20 cellular contexts compared by ENCODE assay signal in genomic region chr5:111127453-111128195, GRCh38. TPM values are rescaled to one million over a fixed set of nuclear protein-coding genes. Genes with fewer than 3 reads are reported as not detected.
DNase-seq lines count a peak whose midpoint lies in the region; ATAC-seq, FAIRE-seq and TF ChIP-seq lines count a peak whose summit lies in the region.
"Had no signal": no experiment of that assay in that cellular context is flagged by ENCODE, and none has a peak within 500 bp of the region (broad histone marks: within the 10 kb centered on the region; RNA-seq: fewer than 3 reads in every experiment).

No MANE protein-coding gene starts in this region.

- H3K4me3 ChIP-seq in HUES64 (ENCODE audit: low read length) (peak overlapping the region; percentile 22; the same call in 1 of the 2 replicates), GM12878 (no peak overlapping the region), lower lobe of right lung (no peak overlapping the region), gastroesophageal sphincter (no peak overlapping the region)
- H3K4me3 ChIP-seq: colonic mucosa, sigmoid colon, upper lobe of left lung had no signal

- H3K36me3 Mint-ChIP-seq in osteocyte (ENCODE audit: unreplicated experiment) = peaks cover 29% of the 10 kb centered on the region

- no peaks in the 10 kb centered on the region for H3K27me3 Mint-ChIP-seq in osteocyte (ENCODE audit: unreplicated experiment)
- H3K27me3 Mint-ChIP-seq: stimulated activated naive CD8-positive, alpha-beta T cell treated with anti-CD3 and anti-CD28 coated beads, Interleukin-15, Interleukin-2, amounts not matched to agents 100 ng/mL and 50 ng/mL, for 24 hours had no signal

- TSS peak; percentile 21 for BruUV-seq in GM12878 (replicated peaks; lab: Mats Ljungman, UMichigan)

- H4K20me1 ChIP-seq in GM12878 (ENCODE audit: control insufficient read depth, insufficient read depth) = no peaks in the 10 kb centered on the region

- peaks cover 60% of the 10 kb centered on the region for H3K36me3 ChIP-seq in HUES64 (ENCODE audit: insufficient read depth, low read length)
- peaks cover 0 to 7% of the 10 kb centered on the region in 2 experiments; a peak in 3 of 4 replicates for H3K36me3 ChIP-seq in GM12878 (ENCODE audit: control insufficient read depth in 2 of 2, insufficient read depth in 2 of 2, low read length in 1 of 2)
- H3K36me3 ChIP-seq in lower lobe of right lung = peaks cover 67% of the 10 kb centered on the region
- peaks cover 0 to 54% of the 10 kb centered on the region in 2 donors for H3K36me3 ChIP-seq in gastroesophageal sphincter
- H3K36me3 ChIP-seq: colonic mucosa had no signal

- no peak overlapping the region for H3K27ac Mint-ChIP-seq in osteocyte (ENCODE audit: unreplicated experiment)
- H3K27ac Mint-ChIP-seq: stimulated activated naive CD8-positive, alpha-beta T cell treated with anti-CD3 and anti-CD28 coated beads, Interleukin-15, Interleukin-2, amounts not matched to agents 100 ng/mL and 50 ng/mL, for 24 hours had no signal

- TF ChIP-seq POLR2A in GM12878 (IDR thresholded peaks at IDR 0.05; ENCODE audit: low read depth, low read length) (no peak), gastroesophageal sphincter (IDR thresholded peaks at IDR 0.05) (no peak)

- 52% methylated on average over 2 of the region's 3 CpGs for WGBS in HUES64
- WGBS in GM12878 (ENCODE audit: insufficient coverage, insufficient replicate concordance, low lambda C conversion rate, missing lambda C conversion rate) = 97% methylated on average over 3 of the region's 3 CpGs
- 77 to 94% methylated on average over 2 to 3 of the region's 3 CpGs for WGBS in gastroesophageal sphincter (ENCODE audit: low coverage in 1 of 2), 2 donors

- H3K27ac ChIP-seq in HUES64 (ENCODE audit: low read depth, low read length) (peak overlapping the region; percentile 52), GM12878 (ENCODE audit: control insufficient read depth, insufficient read depth) (no peak overlapping the region), lower lobe of right lung (no peak overlapping the region), gastroesophageal sphincter (no peak overlapping the region)
- H3K27ac ChIP-seq: colonic mucosa, sigmoid colon, upper lobe of left lung had no signal

- H3K4me3 Mint-ChIP-seq in osteocyte (ENCODE audit: unreplicated experiment) = no peak overlapping the region
- H3K4me3 Mint-ChIP-seq: stimulated activated naive CD8-positive, alpha-beta T cell treated with anti-CD3 and anti-CD28 coated beads, Interleukin-15, Interleukin-2, amounts not matched to agents 100 ng/mL and 50 ng/mL, for 24 hours had no signal

- intact Hi-C loops in GM12878 (cut with micrococcal nuclease; ENCODE audit: unreplicated experiment) (no loop called here), lower lobe of right lung (cut with DNase I) (no loop called here)

- no peaks in the 10 kb centered on the region for H3K79me2 ChIP-seq in GM12878 (ENCODE audit: control insufficient read depth, insufficient read depth, low read length)

- RAD21 ChIA-PET in GM12878 (lab: Charles Lee; ENCODE audit: unreplicated experiment) = no interaction called here

- no peak for TF ChIP-seq RAD21 in GM12878 (IDR thresholded peaks at IDR 0.05; ENCODE audit: insufficient read depth, low read depth, low read length)

- no peaks in the 10 kb centered on the region for H3K27me3 ChIP-seq in HUES64 (ENCODE audit: insufficient read depth, low read length)
- no peaks in the 10 kb centered on the region for H3K27me3 ChIP-seq in GM12878 (replicated peaks in 1 of 2; ENCODE audit: control insufficient read depth in 2 of 2, insufficient read depth in 2 of 2, low read length in 1 of 2)
- H3K27me3 ChIP-seq in lower lobe of right lung (ENCODE audit: low read depth) = no peaks in the 10 kb centered on the region
- no peaks in the 10 kb centered on the region for H3K27me3 ChIP-seq in gastroesophageal sphincter
- H3K27me3 ChIP-seq: colonic mucosa, sigmoid colon, upper lobe of left lung had no signal

- FAIRE-seq in GM12878 (lab: Jason Lieb, UNC) = no peak
- FAIRE-seq: astrocyte had no signal

- CTCF ChIA-PET in GM12878 (lab: Yijun Ruan, JAX) = no interaction called here

- no peak for TF ChIP-seq CTCF in GM12878 (IDR thresholded peaks at IDR 0.05 in 2 of 3, conservative IDR thresholded peaks at IDR 0.05 in 1 of 3; ENCODE audit: control insufficient read depth in 2 of 3, extremely low read depth in 1 of 3, insufficient read depth in 1 of 3, low read depth in 3 of 3, low read length in 3 of 3)
- TF ChIP-seq CTCF in lower lobe of right lung (IDR thresholded peaks at IDR 0.05) = no peak
- TF ChIP-seq CTCF in osteocyte (IDR thresholded peaks at IDR 0.05) = no peak
- no peak for TF ChIP-seq CTCF in gastroesophageal sphincter (IDR thresholded peaks at IDR 0.05)

- in situ Hi-C loops in Caki2 (cut with HindIII; ENCODE audit: low pct_unique_long_range_greater_than_20kb, low sequenced_read_pairs) (no loop called here), GM12878 (cut with MboI) (no loop called here)

- no peaks in the 10 kb centered on the region for H3K4me1 Mint-ChIP-seq in osteocyte (ENCODE audit: unreplicated experiment)

- no peak overlapping the region for H3K4me2 ChIP-seq in GM12878 (ENCODE audit: control insufficient read depth, insufficient read depth)

- H3K9me3 ChIP-seq in HUES64 (ENCODE audit: insufficient read depth, low read depth, low read length) (no peaks in the 10 kb centered on the region), GM12878 (replicated peaks; ENCODE audit: control insufficient read depth, insufficient read depth, low read length) (no peaks in the 10 kb centered on the region), lower lobe of right lung (no peaks in the 10 kb centered on the region), gastroesophageal sphincter (no peaks in the 10 kb centered on the region)
- H3K9me3 ChIP-seq: colonic mucosa, sigmoid colon, upper lobe of left lung had no signal

- H3K4me1 ChIP-seq in HUES64 (ENCODE audit: insufficient read depth, low read length) = peaks cover 68% of the 10 kb centered on the region
- no peaks in the 10 kb centered on the region for H3K4me1 ChIP-seq in GM12878 (ENCODE audit: control insufficient read depth, insufficient read depth, low read length)
- no peaks in the 10 kb centered on the region for H3K4me1 ChIP-seq in lower lobe of right lung
- no peaks in the 10 kb centered on the region for H3K4me1 ChIP-seq in gastroesophageal sphincter
- H3K4me1 ChIP-seq: colonic mucosa, sigmoid colon, upper lobe of left lung had no signal

- SMC1A ChIA-PET in GM12878 (lab: Charles Lee; ENCODE audit: uncharacterized antibody, unreplicated experiment) = no interaction called here

- H3K9me3 Mint-ChIP-seq in osteocyte (ENCODE audit: unreplicated experiment) = no peaks in the 10 kb centered on the region
- H3K9me3 Mint-ChIP-seq: stimulated activated naive CD8-positive, alpha-beta T cell treated with anti-CD3 and anti-CD28 coated beads, Interleukin-15, Interleukin-2, amounts not matched to agents 100 ng/mL and 50 ng/mL, for 24 hours had no signal

- no peak for TF ChIP-seq EP300 in GM12878 (IDR thresholded peaks at IDR 0.05; ENCODE audit: borderline replicate concordance in 1 of 2, control insufficient read depth in 1 of 2, low read depth in 2 of 2, low read length in 2 of 2)
- no peak for TF ChIP-seq EP300 in gastroesophageal sphincter (IDR thresholded peaks at IDR 0.05)

- ATAC-seq in GM12878 = no peak
- no peak for ATAC-seq in lower lobe of right lung
- no peak for ATAC-seq in gastroesophageal sphincter

- DNase-seq in Caki2 (ENCODE audit: low read depth) (peak; percentile 4), GM12878 (ENCODE audit: low read depth, low spot score) (no peak), iris pigment epithelial cell (ENCODE audit: low read depth) (peak; percentile 48), lower lobe of right lung (no peak), osteocyte (ENCODE audit: extremely low spot score, unreplicated experiment) (no peak)
- DNase-seq in activated CD8-positive, alpha-beta memory T cell treated with anti-CD3 and anti-CD28 coated beads, Interleukin-2, amount 50 U/mL, for 4 hours = no peak
- DNase-seq: activated CD4-positive, alpha-beta T cell treated with anti-CD3 and anti-CD28 coated beads, Interleukin-2, amount 50 U/mL, for 4 hours; activated naive CD4-positive, alpha-beta T cell treated with Interleukin-2 at 50 U/mL for 16 hours; activated T-cell treated with anti-CD3 and anti-CD28 coated beads for 4 hours; colonic mucosa; foreskin melanocyte; H7; NCI-H1092 treated with DMSO at 0.1 percent for 48 hours; sigmoid colon; stimulated activated CD4-positive, alpha-beta T cell treated with anti-CD3 and anti-CD28 coated beads, Interleukin-1b, Interleukin-23, amount 100 ng/mL, for 48 hours; upper lobe of left lung had no signal

- H2AFZ ChIP-seq in GM12878 (ENCODE audit: control insufficient read depth, low read depth, low read length) = no peak overlapping the region

- H3K9ac ChIP-seq in HUES64 (ENCODE audit: low read depth, low read length) = peak overlapping the region; percentile 59; the same call in 1 of the 2 replicates
- no peak overlapping the region for H3K9ac ChIP-seq in GM12878 (ENCODE audit: control insufficient read depth, insufficient read depth, low read length)

- POLR2A ChIA-PET in GM12878 (lab: Charles Lee) = no interaction called here

RNA-seq across cellular contexts. Expression of gene WDR36, which starts 35.5 kb away (rescaled TPM):
- total RNA-seq in Caki2 (2014; rRNA removed; shearing (Covaris generic); ENCODE audit: low replicate concordance) = 29.2 and 33.2 TPM in 2 replicates
- 19.5 TPM for polyA plus RNA-seq in HUES64 (2013, experiment 1 of 2)
- polyA plus RNA-seq in HUES64 (2013, experiment 2 of 2) = 17.8 TPM
- total RNA-seq in GM12878 (2013; cell fraction: nucleolus; rRNA removed) = 107 and 108 TPM in 2 replicates
- total RNA-seq in GM12878 (2014; rRNA removed) = 53.8 and 60.1 TPM in 2 replicates
- 46.4 and 48.2 TPM in 2 replicates for total RNA-seq in GM12878 (2014; rRNA removed; fragmentation: Illumina TruSeq; extraction: Trizol)
- total RNA-seq in GM12878 (2021) = 45.9 and 49.5 TPM in 2 replicates
- polyA plus RNA-seq in GM12878 (2011; ENCODE audit: low read depth) = 11.0 TPM
- 58.8 and 82.1 TPM in 2 replicates for polyA plus RNA-seq in GM12878 (2011; rRNA removed)
- polyA plus RNA-seq in GM12878 (2011; cell fraction: cytosol; rRNA removed) = 20.8 and 21.3 TPM in 2 replicates
- 46.9 and 48.9 TPM in 2 replicates for polyA plus RNA-seq in GM12878 (2011; cell fraction: nucleus; rRNA removed)
- polyA plus RNA-seq in GM12878 (2012) = 12.0 and 17.6 TPM in 2 replicates
- polyA plus RNA-seq in GM12878 (2014; fragmentation: Illumina TruSeq; extraction: Trizol) = 36.5 and 37.5 TPM in 2 replicates
- polyA plus RNA-seq in GM12878 (2014; fragmentation: Nextera tagmentation; extraction: Ambion mirVana) = 10 to 100 TPM; 13.3 to 22.5 TPM
- 25.5 and 26.2 TPM in 2 replicates for polyA plus RNA-seq in GM12878 (2014; rRNA removed)
- polyA plus RNA-seq in GM12878 (2016; fragmentation: Nextera tagmentation; extraction: Ambion mirVana) = 10 to 100 TPM; 55.0 to 61.8 TPM
- 69.2 and 87.6 TPM in 2 replicates for polyA minus RNA-seq in GM12878 (2011; rRNA and poly(A)+ RNA removed)
- polyA minus RNA-seq in GM12878 (2011; cell fraction: cytosol; rRNA and poly(A)+ RNA removed) = 24.9 and 34.3 TPM in 2 replicates
- 80.3 and 130 TPM in 2 replicates for polyA minus RNA-seq in GM12878 (2011; cell fraction: nucleus; rRNA and poly(A)+ RNA removed)
- 27.7 TPM for total RNA-seq in lower lobe of right lung
- total RNA-seq in osteocyte = 18.4 and 23.5 TPM in 2 replicates
- 10 to 100 TPM; 18.7 to 30.7 (median 25.0) TPM for total RNA-seq in gastroesophageal sphincter

RNA-seq across cellular contexts. Expression of gene TSLP, which starts 56.1 kb away (rescaled TPM):
- not detected in 2 replicates for total RNA-seq in Caki2 (2014; rRNA removed; shearing (Covaris generic); ENCODE audit: low replicate concordance)
- 0.45 TPM for polyA plus RNA-seq in HUES64 (2013, experiment 1 of 2)
- polyA plus RNA-seq in HUES64 (2013, experiment 2 of 2) = 0.44 TPM
- total RNA-seq in GM12878 (2013; cell fraction: nucleolus; rRNA removed) = not detected in 2 replicates
- total RNA-seq in GM12878 (2014; rRNA removed) (not detected in 2 replicates), GM12878 (2014; rRNA removed; fragmentation: Illumina TruSeq; extraction: Trizol) (not detected in 2 replicates), GM12878 (2021) (not detected in 2 replicates), lower lobe of right lung (1.3 TPM), osteocyte (not detected in 2 replicates), gastroesophageal sphincter (1 to 10 TPM in 3 of 4 donors, under 1 TPM in 1; 0.96 to 3.6 (median 1.7) TPM)
- polyA plus RNA-seq in GM12878 (2011; ENCODE audit: low read depth) = not detected
- polyA plus RNA-seq in GM12878 (2011; rRNA removed) (not detected in 2 replicates), GM12878 (2014; fragmentation: Illumina TruSeq; extraction: Trizol) (not detected in 2 replicates), GM12878 (2014; fragmentation: Nextera tagmentation; extraction: Ambion mirVana) (under 1 TPM in 1 of 2 experiments, not detected in 1; 0.05 TPM), GM12878 (2014; rRNA removed) (0.32 TPM in 1 of 2 replicates, not detected in the other), GM12878 (2016; fragmentation: Nextera tagmentation; extraction: Ambion mirVana) (not detected)
- not detected in 2 replicates for polyA plus RNA-seq in GM12878 (2011; cell fraction: cytosol; rRNA removed)
- polyA plus RNA-seq in GM12878 (2011; cell fraction: nucleus; rRNA removed) = not detected in 2 replicates
- polyA plus RNA-seq in GM12878 (2012) = not detected in 2 replicates
- polyA minus RNA-seq in GM12878 (2011; rRNA and poly(A)+ RNA removed) = not detected in 2 replicates
- polyA minus RNA-seq in GM12878 (2011; cell fraction: cytosol; rRNA and poly(A)+ RNA removed) = not detected in 2 replicates
- not detected in 2 replicates for polyA minus RNA-seq in GM12878 (2011; cell fraction: nucleus; rRNA and poly(A)+ RNA removed)

Comparison
In these comparisons a context has a peak if more than half of its experiments do, and no peak if none do; other contexts are left out.
1. DNase-seq: peak in Caki2 (single experiment) and iris pigment epithelial cell (single experiment); none in GM12878 (single experiment), lower lobe of right lung (single experiment), osteocyte (single experiment) and activated CD8-positive, alpha-beta memory T cell treated with anti-CD3 and anti-CD28 coated beads, Interleukin-2, amount 50 U/mL, for 4 hours (single experiment).